Comparison of ENCODE assay signal across 8 cellular contexts in genomic region chr22:43884600-43885318, GRCh38. TPM values are rescaled to one million over a fixed set of nuclear protein-coding genes. Genes with fewer than 3 reads are reported as not detected.
A peak's percentile ranks its signal among the peaks of the same experiment; 100 is the strongest.
DNase-seq lines count a peak whose midpoint lies in the region; ATAC-seq and TF ChIP-seq lines count a peak whose summit lies in the region.

No MANE protein-coding gene starts in this region.

- no peak overlapping the region for H3K27ac Mint-ChIP-seq in memory B cell

- H3K27me3 Mint-ChIP-seq in memory B cell, result peaks cover 29% of the 10 kb centered on the region

- TF ChIP-seq POLR2A in suprapubic skin (IDR thresholded peaks at IDR 0.05), result no peak
- TF ChIP-seq POLR2A in gastroesophageal sphincter (IDR thresholded peaks at IDR 0.05), result no peak

- H3K4me1 Mint-ChIP-seq in memory B cell, result peaks cover 15% of the 10 kb centered on the region

- H3K9me3 Mint-ChIP-seq in memory B cell, result peaks cover 4% of the 10 kb centered on the region

- H3K4me3 ChIP-seq in WI38 (ENCODE audit: low read depth, low read length), result no peak overlapping the region
- no peak overlapping the region for H3K4me3 ChIP-seq in coronary artery
- no peak overlapping the region for H3K4me3 ChIP-seq in suprapubic skin
- H3K4me3 ChIP-seq in gastroesophageal sphincter, result no peak overlapping the region

- no peaks in the 10 kb centered on the region for H3K9me3 ChIP-seq in suprapubic skin
- no peaks in the 10 kb centered on the region for H3K9me3 ChIP-seq in gastroesophageal sphincter

- ATAC-seq in GM21786 (IDR thresholded peaks at IDR 0.05; ENCODE audit: unreplicated experiment), result peak; percentile 74
- peak; percentile 49 for ATAC-seq in memory B cell (ENCODE audit: low read depth)
- ATAC-seq in gastroesophageal sphincter, result no peak

- H3K4me1 ChIP-seq in suprapubic skin (no peaks in the 10 kb centered on the region), gastroesophageal sphincter (no peaks in the 10 kb centered on the region)

- H3K27ac ChIP-seq in coronary artery (no peak overlapping the region), suprapubic skin (no peak overlapping the region), gastroesophageal sphincter (no peak overlapping the region)

- H3K36me3 ChIP-seq in suprapubic skin (no peaks in the 10 kb centered on the region), gastroesophageal sphincter (no peaks in the 10 kb centered on the region)

- TF ChIP-seq EP300 in suprapubic skin (IDR thresholded peaks at IDR 0.05), result no peak
- TF ChIP-seq EP300 in gastroesophageal sphincter (IDR thresholded peaks at IDR 0.05), result no peak

- no peak overlapping the region for H3K4me3 Mint-ChIP-seq in memory B cell

- DNase-seq in ELF-1 (ENCODE audit: low read depth, low spot score) (peak; percentile 68), M059J (ENCODE audit: low read depth) (peak; percentile 37), coronary artery (ENCODE audit: low spot score) (no peak), memory B cell (ENCODE audit: low spot score in 2 of 2) (peak; percentile 32 to 53), suprapubic skin (ENCODE audit: low spot score in 2 of 2) (no peak)

- peak; percentile 86 for TF ChIP-seq CTCF in WI38 (IDR thresholded peaks at IDR 0.05; ENCODE audit: low read depth, low read length)
- peak; percentile 64 for TF ChIP-seq CTCF in coronary artery (IDR thresholded peaks at IDR 0.05)
- peak; percentile 39 to 82 for TF ChIP-seq CTCF in suprapubic skin (IDR thresholded peaks at IDR 0.05)
- peak in 2 of 4 experiments; percentile 53 to 79 for TF ChIP-seq CTCF in gastroesophageal sphincter (IDR thresholded peaks at IDR 0.05)

- H3K27me3 ChIP-seq in suprapubic skin, result peaks cover 82% of the 10 kb centered on the region
- H3K27me3 ChIP-seq in gastroesophageal sphincter, result peaks cover 81% of the 10 kb centered on the region

- WGBS in suprapubic skin, result 32% methylated on average over 12 of the region's 18 CpGs
- 0% methylated on average over 1 to 4 of the region's 18 CpGs for whole genome bisulfite sequencing in gastroesophageal sphincter (ENCODE audit: low coverage in 1 of 2), 2 donors

- no peaks in the 10 kb centered on the region for H3K36me3 Mint-ChIP-seq in memory B cell

RNA-seq across cellular contexts. Expression of gene PNPLA5, which starts 7.1 kb away (rescaled TPM):
- 0.05 TPM in 1 of 2 replicates, not detected in the other for total RNA-seq in M059J (2014; rRNA removed; shearing (Covaris generic))
- total RNA-seq in suprapubic skin, result 10 to 100 TPM in 1 of 4 donors, 1 to 10 TPM in 3; 2.5 to 13.5 (median 4.7) TPM
- not detected for total RNA-seq in gastroesophageal sphincter

RNA-seq across cellular contexts. Expression of gene SULT4A1, which starts 22.4 kb away (rescaled TPM):
- total RNA-seq in M059J (2014; rRNA removed; shearing (Covaris generic)), result not detected in 2 replicates
- total RNA-seq in suprapubic skin (under 1 TPM in 2 of 4 donors, not detected in 2; 0.34 to 0.47 TPM), gastroesophageal sphincter (1 to 10 TPM in 1 of 4 donors, under 1 TPM in 2, not detected in 1; 0.16 to 1.7 (median 0.54) TPM)

RNA-seq across cellular contexts. Expression of gene PNPLA3, which starts 38.8 kb away (rescaled TPM):
- total RNA-seq in M059J (2014; rRNA removed; shearing (Covaris generic)), result 9.4 and 11.8 TPM in 2 replicates
- total RNA-seq in suprapubic skin (10 to 100 TPM in 3 of 4 donors, 1 to 10 TPM in 1; 7.0 to 23.7 (median 11.6) TPM), gastroesophageal sphincter (not detected)

Comparison
In these comparisons a context has a peak if more than half of its experiments do, and no peak if none do; other contexts are left out.
1. DNase-seq: peak in ELF-1 (single experiment), M059J (single experiment) and memory B cell (2 of 2); none in coronary artery (single experiment) and suprapubic skin (0 of 2).
2. RNA of gene PNPLA3, which starts 38.8 kb away (total RNA-seq): 7.0 to 23.7 TPM in suprapubic skin and 9.4 to 11.8 TPM in M059J; not detected in gastroesophageal sphincter; every median in the first group is over 4 times any median in the second.